33 cellular contexts compared by ENCODE assay signal in genomic region chr2:183014005-183014404, GRCh38.
"Had no signal": no experiment of that assay in that cellular context is flagged by ENCODE, and none has a peak within 500 bp of the region (broad histone marks: within the 10 kb centered on the region; RNA-seq: fewer than 3 reads in every experiment).

No MANE protein-coding gene starts in this region.

- H3K27me3 Mint-ChIP-seq: activated CD4-positive, alpha-beta T cell treated with anti-CD3 and anti-CD28 coated beads for 36 hours; activated CD4-positive, alpha-beta T cell treated with anti-CD3 and anti-CD28 coated beads, Interleukin-2, amount 10 ng/mL, durations not matched to agents 7 days and 5 days; activated naive CD4-positive, alpha-beta T cell treated with anti-CD3 and anti-CD28 coated beads, Interleukin-2, amount 50 U/mL, for 24 hours; activated T-cell treated with anti-CD3 and anti-CD28 coated beads, Interleukin-2, amount 50 U/mL, for 24 hours had no signal

- H3K27me3 ChIP-seq: ascending aorta, body of pancreas, breast epithelium, MG63, SJCRH30 had no signal

- H3K36me3 Mint-ChIP-seq: activated naive CD8-positive, alpha-beta T cell treated with anti-CD3 and anti-CD28 coated beads, Interleukin-2, amount 10 ng/mL, durations not matched to agents 7 days and 5 days had no signal

- H3K36me3 ChIP-seq: breast epithelium had no signal

- ATAC-seq: activated CD4-positive, alpha-beta T cell treated with anti-CD3 and anti-CD28 coated beads for 36 hours; activated CD8-positive, alpha-beta T cell treated with anti-CD3 and anti-CD28 coated beads, Interleukin-2, amount 10 ng/mL, durations not matched to agents 7 days and 5 days; body of pancreas had no signal

- H3K4me1 Mint-ChIP-seq: activated CD4-positive, alpha-beta T cell treated with anti-CD3 and anti-CD28 coated beads for 36 hours; activated CD4-positive, alpha-beta T cell treated with anti-CD3 and anti-CD28 coated beads, Interleukin-2, amount 10 ng/mL, durations not matched to agents 7 days and 5 days; activated naive CD8-positive, alpha-beta T cell treated with anti-CD3 and anti-CD28 coated beads, Interleukin-2, amount 10 ng/mL, durations not matched to agents 7 days and 5 days had no signal

- H3K4me3 Mint-ChIP-seq: activated CD4-positive, alpha-beta T cell treated with anti-CD3 and anti-CD28 coated beads for 36 hours; activated CD4-positive, alpha-beta T cell treated with anti-CD3 and anti-CD28 coated beads, Interleukin-2, amount 10 ng/mL, durations not matched to agents 7 days and 5 days; activated CD8-positive, alpha-beta T cell treated with anti-CD3 and anti-CD28 coated beads, Interleukin-2, amount 10 ng/mL, durations not matched to agents 7 days and 5 days; activated naive CD4-positive, alpha-beta T cell treated with anti-CD3 and anti-CD28 coated beads, Interleukin-2, amount 50 U/mL, for 24 hours; activated naive CD8-positive, alpha-beta T cell treated with anti-CD3 and anti-CD28 coated beads, Interleukin-2, amount 10 ng/mL, durations not matched to agents 7 days and 5 days; activated T-cell treated with anti-CD3 and anti-CD28 coated beads, Interleukin-2, amount 50 U/mL, for 24 hours; T-helper 1 cell treated with Interleukin-12 subunit alpha and Interleukin-12 subunit beta and Interleukin-4 antibody, amounts not matched to agents 30 μg/mL and 1 μg/mL, for 36 hours; T-helper 2 cell treated with Interferon-gamma antibody and Interleukin-4, amounts not matched to agents 5 μg/mL and 100 μg/mL, for 36 hours had no signal

- H3K4me3 ChIP-seq: body of pancreas, breast epithelium, MG63, SJCRH30, SK-N-MC had no signal

- H3K9me3 ChIP-seq: ascending aorta, body of pancreas, breast epithelium, MG63, SJCRH30 had no signal

- H3K27ac Mint-ChIP-seq: activated CD4-positive, alpha-beta T cell treated with anti-CD3 and anti-CD28 coated beads for 36 hours; activated CD4-positive, alpha-beta T cell treated with anti-CD3 and anti-CD28 coated beads, Interleukin-2, amount 10 ng/mL, durations not matched to agents 7 days and 5 days; activated CD8-positive, alpha-beta T cell treated with anti-CD3 and anti-CD28 coated beads, Interleukin-2, amount 10 ng/mL, durations not matched to agents 7 days and 5 days; activated naive CD4-positive, alpha-beta T cell treated with anti-CD3 and anti-CD28 coated beads, Interleukin-2, amount 50 U/mL, for 24 hours; activated naive CD8-positive, alpha-beta T cell treated with anti-CD3 and anti-CD28 coated beads, Interleukin-2, amount 10 ng/mL, durations not matched to agents 7 days and 5 days; activated T-cell treated with anti-CD3 and anti-CD28 coated beads, Interleukin-2, amount 50 U/mL, for 24 hours; activated T-helper 2 cell treated with anti-CD3 and anti-CD28 coated beads, Interferon-gamma antibody, Interleukin-2, Interleukin-4, amounts not matched to agents 10 μg/mL and 5 μg/mL and 100 μg/mL, durations not matched to agents 14 hours and 24 hours and 36 hours; T-helper 1 cell treated with Interleukin-12 subunit alpha and Interleukin-12 subunit beta and Interleukin-4 antibody, amounts not matched to agents 30 μg/mL and 1 μg/mL, for 36 hours; T-helper 2 cell treated with Interferon-gamma antibody and Interleukin-4, amounts not matched to agents 5 μg/mL and 100 μg/mL, for 36 hours had no signal

- H3K27ac ChIP-seq: ascending aorta, body of pancreas, breast epithelium, SJCRH30, SK-N-MC had no signal

- DNase-seq: activated CD4-positive, alpha-beta T cell treated with anti-CD3 and anti-CD28 coated beads for 36 hours; activated CD4-positive, alpha-beta T cell treated with anti-CD3 and anti-CD28 coated beads, Interleukin-2, amount 10 ng/mL, durations not matched to agents 7 days and 5 days; activated CD4-positive, alpha-beta T cell treated with anti-CD3 and anti-CD28 coated beads, Interleukin-2, amount 50 U/mL, for 48 hours; activated CD8-positive, alpha-beta T cell treated with anti-CD3 and anti-CD28 coated beads, Interleukin-2, amount 10 ng/mL, durations not matched to agents 7 days and 5 days; activated gamma-delta T cell; activated naive CD4-positive, alpha-beta T cell treated with Interleukin-2 at 50 U/mL for 16 hours; activated naive CD8-positive, alpha-beta T cell treated with anti-CD3 and anti-CD28 coated beads, Interleukin-2, amount 10 ng/mL, durations not matched to agents 7 days and 5 days; activated T-cell treated with anti-CD3 and anti-CD28 coated beads, Interleukin-2, amount 50 U/mL, for 24 hours; amygdala; body of pancreas; caudate nucleus; cerebellar nuclear complex; Kasumi-1; KG1; MG63; NCI-H1048; NCI-H1105 treated with DMSO at 0.1 percent for 48 hours; NCI-H1436; NCI-H1694; NCI-H1930; NCI-H345; NCI-H524 treated with DMSO at 0.1 percent for 48 hours; NCI-H748 treated with DMSO at 0.1 percent for 48 hours; NK-92 treated with Interleukin-12 subunit alpha and Interleukin-12 subunit beta, amount 100 ng/mL, for 24 hours; SHP77; SJCRH30 had no signal

- H3K9me3 Mint-ChIP-seq: activated CD4-positive, alpha-beta T cell treated with anti-CD3 and anti-CD28 coated beads, Interleukin-2, amount 10 ng/mL, durations not matched to agents 7 days and 5 days; activated naive CD4-positive, alpha-beta T cell treated with anti-CD3 and anti-CD28 coated beads, Interleukin-2, amount 50 U/mL, for 24 hours; activated naive CD8-positive, alpha-beta T cell treated with anti-CD3 and anti-CD28 coated beads, Interleukin-2, amount 10 ng/mL, durations not matched to agents 7 days and 5 days; activated T-cell treated with anti-CD3 and anti-CD28 coated beads, Interleukin-2, amount 50 U/mL, for 24 hours; activated T-helper 2 cell treated with anti-CD3 and anti-CD28 coated beads, Interferon-gamma antibody, Interleukin-2, Interleukin-4, amounts not matched to agents 10 μg/mL and 5 μg/mL and 100 μg/mL, durations not matched to agents 14 hours and 24 hours and 36 hours; T-helper 1 cell treated with Interleukin-12 subunit alpha and Interleukin-12 subunit beta and Interleukin-4 antibody, amounts not matched to agents 30 μg/mL and 1 μg/mL, for 36 hours; T-helper 2 cell treated with Interferon-gamma antibody and Interleukin-4, amounts not matched to agents 5 μg/mL and 100 μg/mL, for 36 hours had no signal
